In genomic region chr6:3920321-3920720, GRCh38 we compare ENCODE assay signal across 28 cellular contexts.
"Had no signal": no experiment of that assay in that cellular context is flagged by ENCODE, and none has a peak within 500 bp of the region (broad histone marks: within the 10 kb centered on the region; RNA-seq: fewer than 3 reads in every experiment).

No MANE protein-coding gene starts in this region.

- H3K4me3 Mint-ChIP-seq: dendritic cell treated with granulocyte-macrophage colony-stimulating factor and Interleukin-4, amounts not matched to agents 40 ng/mL and 50 ng/mL, for 4 days; endodermal cell; immature natural killer cell; natural killer cell; stimulated activated naive CD8-positive, alpha-beta T cell treated with anti-CD3 and anti-CD28 coated beads, Interleukin-15, amount 100 ng/mL, for 72 hours had no signal

- H3K27ac Mint-ChIP-seq: dendritic cell treated with granulocyte-macrophage colony-stimulating factor and Interleukin-4, amounts not matched to agents 40 ng/mL and 50 ng/mL, for 4 days; endodermal cell; immature natural killer cell; natural killer cell; stimulated activated naive CD8-positive, alpha-beta T cell treated with anti-CD3 and anti-CD28 coated beads, Interleukin-15, amount 100 ng/mL, for 72 hours had no signal

- H3K36me3 Mint-ChIP-seq: immature natural killer cell, natural killer cell had no signal

- H3K9me3 Mint-ChIP-seq: dendritic cell treated with granulocyte-macrophage colony-stimulating factor and Interleukin-4, amounts not matched to agents 40 ng/mL and 50 ng/mL, for 4 days; immature natural killer cell; natural killer cell; stimulated activated naive CD8-positive, alpha-beta T cell treated with anti-CD3 and anti-CD28 coated beads, Interleukin-15, amount 100 ng/mL, for 72 hours had no signal

- H3K27ac ChIP-seq: colonic mucosa, epithelial cell of prostate, foreskin keratinocyte, pancreas, suprapubic skin, vagina had no signal

- H3K4me1 Mint-ChIP-seq: endodermal cell had no signal

- ATAC-seq: esophagus mucosa; foreskin keratinocyte; left colon; lower lobe of right lung; natural killer cell; pancreas; sciatic nerve; stimulated activated naive CD8-positive, alpha-beta T cell treated with anti-CD3 and anti-CD28 coated beads, Interleukin-15, amount 100 ng/mL, for 72 hours had no signal

- DNase-seq: colonic mucosa; effector CD8-positive, alpha-beta T cell; endodermal cell; foreskin keratinocyte; glutamatergic neuron; hypothalamus; immature natural killer cell; islet precursor cell; kidney glomerular epithelial cell; left colon; left ventricle myocardium superior; lower lobe of right lung; natural killer cell; occipital lobe; pancreas; stimulated activated CD4-positive, alpha-beta T cell treated with anti-CD3 and anti-CD28 coated beads, Interleukin-12 subunit alpha, Interleukin-12 subunit beta, amount 100 ng/mL, for 4 hours; stimulated activated CD4-positive, alpha-beta T cell treated with anti-CD3 and anti-CD28 coated beads, Interleukin-1b, Interleukin-23, amount 100 ng/mL, for 48 hours; stimulated activated CD4-positive, alpha-beta T cell treated with anti-CD3 and anti-CD28 coated beads, Interleukin-4, amount 100 ng/mL, for 1 hour; stimulated activated CD8-positive, alpha-beta memory T cell treated with anti-CD3 and anti-CD28 coated beads, Interleukin-4, amount 100 ng/mL, for 48 hours; stimulated activated naive CD4-positive, alpha-beta T cell; stimulated activated naive CD8-positive, alpha-beta T cell treated with anti-CD3 and anti-CD28 coated beads, Interleukin-15, amount 100 ng/mL, for 72 hours; trophoblast cell had no signal
